ENCODE assay signal across 35 cellular contexts in the genomic region with DNA sequence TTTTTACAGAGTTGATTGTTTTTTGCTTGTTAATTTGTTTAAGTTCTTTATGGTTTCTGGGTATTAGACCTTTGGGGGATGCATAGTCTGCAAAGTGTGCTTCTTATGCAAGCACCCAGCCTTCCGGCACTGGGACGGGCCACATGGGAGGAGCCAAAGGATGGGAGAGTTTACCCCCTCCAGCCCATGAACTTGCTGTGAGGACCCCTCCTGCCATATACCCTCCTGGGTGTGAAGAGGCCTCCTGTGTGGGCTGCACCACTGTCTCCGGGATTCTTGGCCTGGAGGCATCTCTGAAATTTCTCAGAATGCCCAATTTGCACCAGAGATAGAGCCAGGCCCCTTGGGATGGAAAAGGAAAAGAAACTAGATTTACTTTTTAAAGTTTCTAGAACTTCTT.
"Had no signal": no experiment of that assay in that cellular context is flagged by ENCODE, and none has a peak within 500 bp of the region (broad histone marks: within the 10 kb centered on the region; RNA-seq: fewer than 3 reads in every experiment).

No MANE protein-coding gene starts in this region.

- H3K9me3 ChIP-seq: MG63 had no signal

- H3K27me3 ChIP-seq: MG63 had no signal

- H3K36me3 ChIP-seq: MG63 had no signal

- DNase-seq: Kasumi-1, KG1, MG63, MM.1S, MV-4-11, NCI-H1048, NCI-H1092, NCI-H1092 treated with DMSO at 0.1 percent for 48 hours, NCI-H1105, NCI-H1105 treated with DMSO at 0.1 percent for 48 hours, NCI-H1417, NCI-H1417 treated with DMSO at 0.1 percent for 48 hours, NCI-H1436, NCI-H1436 treated with DMSO at 0.1 percent for 48 hours, NCI-H146, NCI-H1694, NCI-H1694 treated with DMSO at 0.1 percent for 48 hours, NCI-H187, NCI-H187 treated with DMSO at 0.1 percent for 48 hours, NCI-H1930, NCI-H2029, NCI-H2029 treated with DMSO at 0.1 percent for 48 hours, NCI-H2081, NCI-H2081 treated with DMSO at 0.1 percent for 48 hours, NCI-H2107, NCI-H2171, NCI-H2171 treated with DMSO at 0.1 percent for 48 hours, NCI-H2227 treated with DMSO at 0.1 percent for 48 hours, NCI-H226, NCI-H345, NCI-H446, NCI-H446 treated with DMSO at 0.1 percent for 48 hours, NCI-H510A, NCI-H510A treated with DMSO at 0.1 percent for 48 hours had no signal

- H3K4me3 ChIP-seq: MG63 had no signal

- H3K27ac ChIP-seq: KMS-11 had no signal

- H3K9ac ChIP-seq: KMS-11 had no signal

- H3K4me2 ChIP-seq: KMS-11 had no signal
